ENCODE assay signal across 22 cellular contexts in genomic region chr5:60437308-60437707, GRCh38.
A peak's percentile ranks its signal among the peaks of the same experiment; 100 is the strongest.
DNase-seq lines count a peak whose midpoint lies in the region; ATAC-seq and TF ChIP-seq lines count a peak whose summit lies in the region.
"Had no signal": no experiment of that assay in that cellular context is flagged by ENCODE, and none has a peak within 500 bp of the region (broad histone marks: within the 10 kb centered on the region; RNA-seq: fewer than 3 reads in every experiment).

No MANE protein-coding gene starts in this region.

- H3K27ac Mint-ChIP-seq in stimulated activated effector memory CD8-positive, alpha-beta T cell treated with anti-CD3 and anti-CD28 coated beads, Interleukin-12 subunit alpha, Interleukin-12 subunit beta, amount 100 ng/mL, for 72 hours, result no peak overlapping the region
- H3K27ac Mint-ChIP-seq: CD14-positive monocyte; T-helper 1 cell treated with Interleukin-12 subunit alpha and Interleukin-12 subunit beta and Interleukin-4 antibody, amounts not matched to agents 30 μg/mL and 1 μg/mL, for 36 hours had no signal

- H3K4me3 Mint-ChIP-seq in stimulated activated effector memory CD8-positive, alpha-beta T cell treated with anti-CD3 and anti-CD28 coated beads, Interleukin-12 subunit alpha, Interleukin-12 subunit beta, amount 100 ng/mL, for 72 hours, result no peak overlapping the region
- H3K4me3 Mint-ChIP-seq: CD14-positive monocyte; T-helper 1 cell treated with Interleukin-12 subunit alpha and Interleukin-12 subunit beta and Interleukin-4 antibody, amounts not matched to agents 30 μg/mL and 1 μg/mL, for 36 hours had no signal

- H3K36me3 ChIP-seq in BLaER1, result no peaks in the 10 kb centered on the region
- H3K36me3 ChIP-seq in MM.1S (replicated peaks; ENCODE audit: insufficient read depth, low read length), result no peaks in the 10 kb centered on the region

- H3K27ac ChIP-seq in BLaER1 (no peak overlapping the region), MM.1S (ENCODE audit: low read length) (no peak overlapping the region)
- H3K27ac ChIP-seq: KMS-11 had no signal

- no peaks in the 10 kb centered on the region for H3K4me1 Mint-ChIP-seq in stimulated activated effector memory CD8-positive, alpha-beta T cell treated with anti-CD3 and anti-CD28 coated beads, Interleukin-12 subunit alpha, Interleukin-12 subunit beta, amount 100 ng/mL, for 72 hours
- H3K4me1 Mint-ChIP-seq: CD14-positive monocyte had no signal

- no peaks in the 10 kb centered on the region for H3K36me3 Mint-ChIP-seq in stimulated activated effector memory CD8-positive, alpha-beta T cell treated with anti-CD3 and anti-CD28 coated beads, Interleukin-12 subunit alpha, Interleukin-12 subunit beta, amount 100 ng/mL, for 72 hours
- H3K36me3 Mint-ChIP-seq: CD14-positive monocyte had no signal

- H3K79me2 ChIP-seq in MM.1S (ENCODE audit: low read length), result no peaks in the 10 kb centered on the region

- no peaks in the 10 kb centered on the region for H3F3A ChIP-seq in MM.1S (ENCODE audit: insufficient read depth, low read length)

- H3K9me2 ChIP-seq in MM.1S (replicated peaks; ENCODE audit: insufficient read depth, low read length), result 0 out of 2 replicates have a peak, but pooled peaks cover 2% of the 10 kb centered on the region

- ATAC-seq in GM18909 (IDR thresholded peaks at IDR 0.05; ENCODE audit: poor library complexity, unreplicated experiment) (peak; percentile 8), HG02610 (IDR thresholded peaks at IDR 0.05; ENCODE audit: unreplicated experiment) (peak; percentile 14), HG02840 (IDR thresholded peaks at IDR 0.05; ENCODE audit: low FRiP score, unreplicated experiment) (no peak)
- ATAC-seq in stimulated activated effector memory CD8-positive, alpha-beta T cell treated with anti-CD3 and anti-CD28 coated beads, Interleukin-12 subunit alpha, Interleukin-12 subunit beta, amount 100 ng/mL, for 72 hours, result no peak
- ATAC-seq: HCT116, Right ventricle myocardium inferior had no signal

- H2AFZ ChIP-seq in MM.1S (ENCODE audit: low read length), result no peak overlapping the region

- peaks cover 11% of the 10 kb centered on the region for H3K9me3 ChIP-seq in BLaER1
- no peaks in the 10 kb centered on the region for H3K9me3 ChIP-seq in MM.1S (replicated peaks; ENCODE audit: insufficient read depth, low read length)

- H3K4me3 ChIP-seq in BLaER1 (no peak overlapping the region), MM.1S (ENCODE audit: low read length) (no peak overlapping the region)

- H3K27me3 ChIP-seq in BLaER1, result no peaks in the 10 kb centered on the region
- no peaks in the 10 kb centered on the region for H3K27me3 ChIP-seq in MM.1S (replicated peaks; ENCODE audit: insufficient read depth, low read length)

- TF ChIP-seq CTCF in MM.1S (IDR thresholded peaks at IDR 0.05; ENCODE audit: low read length), result no peak

- peaks cover 9% of the 10 kb centered on the region for H3K9me3 Mint-ChIP-seq in stimulated activated effector memory CD8-positive, alpha-beta T cell treated with anti-CD3 and anti-CD28 coated beads, Interleukin-12 subunit alpha, Interleukin-12 subunit beta, amount 100 ng/mL, for 72 hours

- peak; percentile 34 for DNase-seq in MM.1S
- no peak for DNase-seq in activated CD4-positive, CD25-positive, alpha-beta regulatory T cell treated with anti-CD3 and anti-CD28 coated beads, Interleukin-2, amount 50 U/mL, for 72 hours
- no peak for DNase-seq in putamen (ENCODE audit: low spot score)
- DNase-seq in stimulated activated effector memory CD8-positive, alpha-beta T cell treated with anti-CD3 and anti-CD28 coated beads, Interleukin-12 subunit alpha, Interleukin-12 subunit beta, amount 100 ng/mL, for 72 hours (ENCODE audit: low spot score in 2 of 2), result no peak
- DNase-seq: 8988T, EL, GOT3, IMR-90, NCI-H1694 treated with DMSO at 0.1 percent for 48 hours, NCI-H2081 treated with DMSO at 0.1 percent for 48 hours, NCI-H2171 treated with DMSO at 0.1 percent for 48 hours, NCI-H526, T1000 had no signal

- H3K4me2 ChIP-seq in BLaER1, result peak overlapping the region; percentile 48
- H3K4me2 ChIP-seq in MM.1S (ENCODE audit: low read depth, low read length), result no peak overlapping the region
- H3K4me2 ChIP-seq: KMS-11 had no signal

- H3K4me1 ChIP-seq in BLaER1 (peaks cover 22% of the 10 kb centered on the region), MM.1S (ENCODE audit: low read length) (peaks cover 15% of the 10 kb centered on the region)

- no peaks in the 10 kb centered on the region for H4K20me1 ChIP-seq in BLaER1
- H4K20me1 ChIP-seq in MM.1S (ENCODE audit: insufficient read depth, low read length), result no peaks in the 10 kb centered on the region

- H3K9ac ChIP-seq in BLaER1 (no peak overlapping the region), MM.1S (ENCODE audit: low read length) (no peak overlapping the region)
- H3K9ac ChIP-seq: KMS-11 had no signal

Comparison
In these comparisons a context has a peak if more than half of its experiments do, and no peak if none do; other contexts are left out.
1. ATAC-seq: peak in GM18909 (single experiment) and HG02610 (single experiment); none in HG02840 (single experiment) and stimulated activated effector memory CD8-positive, alpha-beta T cell treated with anti-CD3 and anti-CD28 coated beads, Interleukin-12 subunit alpha, Interleukin-12 subunit beta, amount 100 ng/mL, for 72 hours (single experiment).